Comparison of ENCODE assay signal across 27 cellular contexts in genomic region chr5:207599-207998, GRCh38. TPM values are rescaled to one million over a fixed set of nuclear protein-coding genes. Genes with fewer than 3 reads are reported as not detected.
DNase-seq lines count a peak whose midpoint lies in the region; ATAC-seq, FAIRE-seq and TF ChIP-seq lines count a peak whose summit lies in the region.
"Had no signal": no experiment of that assay in that cellular context is flagged by ENCODE, and none has a peak within 500 bp of the region (broad histone marks: within the 10 kb centered on the region; RNA-seq: fewer than 3 reads in every experiment).

No MANE protein-coding gene starts in this region.

- TF ChIP-seq POLR2A in uterus (IDR thresholded peaks at IDR 0.05): no peak

- TF ChIP-seq CTCF in GM13976 (IDR thresholded peaks at IDR 0.05; ENCODE audit: borderline replicate concordance, control extremely low read depth, extremely low read depth, insufficient read depth, missing control alignments): no peak
- no peak for TF ChIP-seq CTCF in kidney (IDR thresholded peaks at IDR 0.05; ENCODE audit: borderline replicate concordance, extremely low read depth, insufficient read depth)
- no peak for TF ChIP-seq CTCF in uterus (IDR thresholded peaks at IDR 0.05)

- peaks cover 31 to 50% (median 42%) of the 10 kb centered on the region in 11 experiments for H3K36me3 ChIP-seq in BLaER1 treated with 17β-estradiol and CSF1 and Interleukin-3, amounts not matched to agents 10 nM and 100 nM
- H3K36me3 ChIP-seq in kidney (ENCODE audit: control insufficient read depth in 1 of 2, insufficient read depth in 2 of 2, low read length in 2 of 2) (peaks cover 5 to 14% of the 10 kb centered on the region in 2 donors), uterus (no peaks in the 10 kb centered on the region)

- intact Hi-C loops in kidney (cut with DNase I): no loop called here
- intact Hi-C loops in uterus (cut with DNase I; ENCODE audit: low total_unique reads): no loop called here

- H3K4me1 ChIP-seq in BLaER1 treated with 17β-estradiol and CSF1 and Interleukin-3, amounts not matched to agents 10 nM and 100 nM: peaks cover 15 to 43% (median 31%) of the 10 kb centered on the region in 10 experiments
- H3K4me1 ChIP-seq in kidney (ENCODE audit: control insufficient read depth in 1 of 2, insufficient read depth in 1 of 2, low read depth in 1 of 2, low read length in 2 of 2) (no peaks in the 10 kb centered on the region), uterus (peaks cover 0 to 4% of the 10 kb centered on the region in 2 donors)

- H3K4me2 ChIP-seq in BLaER1 treated with 17β-estradiol and CSF1 and Interleukin-3, amounts not matched to agents 10 nM and 100 nM: peak overlapping the region; percentile 60 to 82 (median 74)

- peaks cover 15 to 60% (median 29%) of the 10 kb centered on the region in 11 experiments; a peak in 15 of 22 replicates for H4K20me1 ChIP-seq in BLaER1 treated with 17β-estradiol and CSF1 and Interleukin-3, amounts not matched to agents 10 nM and 100 nM

- no peak overlapping the region for H3K4me3 ChIP-seq in BLaER1 treated with 17β-estradiol and CSF1 and Interleukin-3, amounts not matched to agents 10 nM and 100 nM
- H3K4me3 ChIP-seq in kidney (ENCODE audit: low read length in 2 of 2) (no peak overlapping the region), uterus (no peak overlapping the region)

- peak overlapping the region in 4 of 11 experiments; percentile 3 to 29 (median 22); a peak in 6 of 22 replicates for H3K9ac ChIP-seq in BLaER1 treated with 17β-estradiol and CSF1 and Interleukin-3, amounts not matched to agents 10 nM and 100 nM
- H3K9ac ChIP-seq in kidney (ENCODE audit: low read length in 2 of 2): no peak overlapping the region

- no peak for FAIRE-seq in kidney (lab: Jason Lieb, UNC)
- FAIRE-seq: frontal cortex had no signal

- DNase-seq in GM13976 (ENCODE audit: low spot score) (peak; percentile 17), fibroblast of peridontal ligament (ENCODE audit: extremely low read depth) (peak; percentile 41), kidney (peak; percentile 39), GM19240 (ENCODE audit: insufficient read length, low spot score) (no peak), uterus (no peak), NCI-H510A treated with DMSO at 0.1 percent for 48 hours (lab: John Stamatoyannopoulos, UW) (no peak)
- DNase-seq: ACHN; activated CD4-positive, CD25-positive, alpha-beta regulatory T cell treated with anti-CD3 and anti-CD28 coated beads, Interleukin-2, amount 50 U/mL, for 72 hours; activated T-cell treated with anti-CD3 and anti-CD28 coated beads, Interleukin-2, amount 50 U/mL, for 72 hours; C1 segment of cervical spinal cord; cerebellar nuclear complex; DMS 273 treated with DMSO at 0.1 percent for 48 hours; GDM1; KG1; MV-4-11; NCI-H1694; NCI-H2171 treated with DMSO at 0.1 percent for 48 hours; NCI-H526 treated with DMSO at 0.1 percent for 48 hours; RPMI8226; substantia nigra had no signal

- H3K27me3 ChIP-seq in BLaER1 treated with 17β-estradiol and CSF1 and Interleukin-3, amounts not matched to agents 10 nM and 100 nM: no peaks in the 10 kb centered on the region
- no peaks in the 10 kb centered on the region for H3K27me3 ChIP-seq in uterus

- in situ Hi-C loops in GM13976 (cut with MboI; ENCODE audit: low sequenced_read_pairs, unreplicated experiment): no loop called here

- no peak for ATAC-seq in GM18867 (IDR thresholded peaks at IDR 0.05; ENCODE audit: unreplicated experiment)
- ATAC-seq: activated naive CD4-positive, alpha-beta T cell treated with anti-CD3 and anti-CD28 coated beads, Interleukin-2, amount 50 U/mL, for 72 hours; activated T-cell treated with anti-CD3 and anti-CD28 coated beads, Interleukin-2, amount 50 U/mL, for 72 hours; HCT116 had no signal

- H3K27ac ChIP-seq in BLaER1 treated with 17β-estradiol and CSF1 and Interleukin-3, amounts not matched to agents 10 nM and 100 nM: peak overlapping the region in 4 of 11 experiments; percentile 9 to 54 (median 37); a peak in 5 of 22 replicates
- H3K27ac ChIP-seq in kidney (ENCODE audit: low read depth in 2 of 2, low read length in 2 of 2) (no peak overlapping the region), uterus (no peak overlapping the region)

- no peaks in the 10 kb centered on the region for H3K9me3 ChIP-seq in BLaER1 treated with 17β-estradiol and CSF1 and Interleukin-3, amounts not matched to agents 10 nM and 100 nM (replicated peaks in 1 of 11)
- H3K9me3 ChIP-seq in kidney (ENCODE audit: control insufficient read depth in 1 of 2, low read length in 2 of 2): no peaks in the 10 kb centered on the region
- H3K9me3 ChIP-seq in uterus: no peaks in the 10 kb centered on the region

RNA-seq across cellular contexts. Expression of gene CCDC127, which starts 10.4 kb away (rescaled TPM):
- total RNA-seq in kidney (5.9 TPM), uterus (10 to 100 TPM in 1 of 4 donors, 1 to 10 TPM in 3; 2.6 to 10.2 (median 6.0) TPM)
- polyA plus RNA-seq in kidney (ENCODE audit: insufficient read depth, low read depth, low replicate concordance): 3.2 TPM

RNA-seq across cellular contexts. Expression of gene SDHA, which starts 10.5 kb away (rescaled TPM):
- total RNA-seq in kidney: 135 TPM
- 256 TPM for polyA plus RNA-seq in kidney (ENCODE audit: insufficient read depth, low read depth, low replicate concordance)
- total RNA-seq in uterus: 10 to 100 TPM; 39.1 to 97.1 (median 65.4) TPM

RNA-seq across cellular contexts. Expression of gene LRRC14B, which starts 16.3 kb away (rescaled TPM):
- not detected for total RNA-seq in kidney
- polyA plus RNA-seq in kidney (ENCODE audit: insufficient read depth, low read depth, low replicate concordance): not detected
- total RNA-seq in uterus: not detected
- total RNA-seq: activated CD8-positive, alpha-beta memory T cell treated with anti-CD3 and anti-CD28 coated beads for 36 hours; activated T-cell treated with anti-CD3 and anti-CD28 coated beads, Interleukin-2, amount 50 U/mL, for 72 hours; epithelial cell of proximal tubule had no signal

Comparison
In these comparisons a context has a peak if more than half of its experiments do, and no peak if none do; other contexts are left out.
1. DNase-seq: peak in GM13976 (single experiment), fibroblast of peridontal ligament (single experiment) and kidney (single experiment); none in GM19240 (single experiment), uterus (0 of 2) and NCI-H510A treated with DMSO at 0.1 percent for 48 hours (single experiment).